Comparison of ENCODE assay signal across 22 cellular contexts in the genomic region with DNA sequence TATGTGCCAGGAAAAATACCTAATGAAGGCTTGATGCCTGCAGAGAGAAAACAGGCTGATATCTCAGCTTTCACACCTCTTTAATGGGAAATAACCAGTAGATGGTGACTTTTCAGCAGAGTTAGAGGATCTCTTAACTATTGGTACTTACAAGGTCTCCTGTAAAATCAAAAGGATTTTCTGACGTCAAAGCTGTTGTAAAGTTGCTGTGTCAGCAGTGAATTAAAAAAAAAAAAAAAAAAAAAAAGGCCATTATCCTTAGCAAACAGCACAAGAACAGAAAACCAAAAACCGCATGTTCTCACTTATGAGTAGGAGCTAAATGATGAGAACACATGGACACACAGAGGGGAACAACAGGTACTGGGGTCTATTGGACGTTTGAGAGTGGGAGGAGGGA.
DNase-seq lines count a peak whose midpoint lies in the region; ATAC-seq, FAIRE-seq and TF ChIP-seq lines count a peak whose summit lies in the region.
"Had no signal": no experiment of that assay in that cellular context is flagged by ENCODE, and none has a peak within 500 bp of the region (broad histone marks: within the 10 kb centered on the region; RNA-seq: fewer than 3 reads in every experiment).

No MANE protein-coding gene starts in this region.

- DNase-seq in A549 (ENCODE audit: low read depth in 1 of 2, low spot score in 1 of 2) (no peak), GM23338 (ENCODE audit: low spot score) (no peak), K562 (ENCODE audit: extremely low read depth in 1 of 4, low spot score in 3 of 4) (no peak), globus pallidus (ENCODE audit: low spot score) (no peak), NCI-H2107 treated with DMSO at 0.1 percent for 48 hours (lab: John Stamatoyannopoulos, UW; ENCODE audit: unreplicated experiment) (no peak)
- DNase-seq: 8988T; AML-193; Caco-2; Calu3; CD4-positive, alpha-beta T cell; CD8-positive, alpha-beta T cell; DMS79 treated with DMSO at 0.1 percent for 48 hours; GF-D8 had no signal

- H3K9me1 ChIP-seq in K562 (ENCODE audit: control insufficient read depth, insufficient read depth, low read length) = no peaks in the 10 kb centered on the region

- in situ Hi-C loops in K562 (cut with MboI) = no loop called here

- ATAC-seq in A549 (no peak), GM23338 (no peak), K562 (no peak), HG03039 (IDR thresholded peaks at IDR 0.05; ENCODE audit: unreplicated experiment) (no peak)
- ATAC-seq: CD8-positive, alpha-beta T cell had no signal

- no peaks in the 10 kb centered on the region for H3K9me3 Mint-ChIP-seq in GM23338
- H3K9me3 Mint-ChIP-seq: CD4-positive, alpha-beta T cell had no signal

- no peaks in the 10 kb centered on the region for H3F3A ChIP-seq in GM23338 (replicated peaks; ENCODE audit: low read depth)

- no peak overlapping the region for H3K4me3 ChIP-seq in A549
- no peak overlapping the region for H3K4me3 ChIP-seq in GM23338
- no peak overlapping the region for H3K4me3 ChIP-seq in K562
- H3K4me3 ChIP-seq: BLaER1 treated with 17β-estradiol and CSF1 and Interleukin-3, amounts not matched to agents 10 nM and 100 nM had no signal

- no peaks in the 10 kb centered on the region for H3K36me3 ChIP-seq in GM23338 (ENCODE audit: insufficient read depth)
- no peaks in the 10 kb centered on the region for H3K36me3 ChIP-seq in K562 (ENCODE audit: control insufficient read depth, insufficient read depth, low read length)
- H3K36me3 ChIP-seq: BLaER1 treated with 17β-estradiol and CSF1 and Interleukin-3, amounts not matched to agents 10 nM and 100 nM had no signal

- H3K79me2 ChIP-seq in GM23338 (replicated peaks; ENCODE audit: insufficient read depth) (no peaks in the 10 kb centered on the region), K562 (ENCODE audit: control insufficient read depth, insufficient read depth, low read length) (no peaks in the 10 kb centered on the region)

- H3K9me2 ChIP-seq in GM23338 (ENCODE audit: insufficient read depth) = no peaks in the 10 kb centered on the region

- TF ChIP-seq CTCF in A549 (IDR thresholded peaks at IDR 0.05) = no peak
- no peak for TF ChIP-seq CTCF in GM23338 (conservative IDR thresholded peaks at IDR 0.05; ENCODE audit: low read depth in 2 of 2)
- TF ChIP-seq CTCF in K562 (IDR thresholded peaks at IDR 0.05 in 2 of 3, conservative IDR thresholded peaks at IDR 0.05 in 1 of 3; ENCODE audit: insufficient read depth in 2 of 3, low read depth in 1 of 3, low read length in 3 of 3) = no peak

- no peak overlapping the region for H3K9ac ChIP-seq in K562 (ENCODE audit: insufficient read depth in 1 of 2, low read depth in 2 of 2, low read length in 2 of 2)
- H3K9ac ChIP-seq: BLaER1 treated with 17β-estradiol and CSF1 and Interleukin-3, amounts not matched to agents 10 nM and 100 nM had no signal

- CTCF ChIA-PET in A549 (lab: Yijun Ruan, JAX) = no interaction called here
- CTCF ChIA-PET in K562 (lab: Yijun Ruan, JAX; ENCODE audit: low intra/inter-chr PET ratio) = no interaction called here

- no peak for FAIRE-seq in A549 (lab: Jason Lieb, UNC)
- FAIRE-seq in K562 (lab: Jason Lieb, UNC) = no peak
- FAIRE-seq: A204.1, D721Med, G401.6, GM12891, GM19239 had no signal

- TF ChIP-seq EP300 in A549 (IDR thresholded peaks at IDR 0.05) = no peak
- TF ChIP-seq EP300 in K562 (IDR thresholded peaks at IDR 0.05; ENCODE audit: low read length) = no peak

- H3K4me1 ChIP-seq in A549 (no peaks in the 10 kb centered on the region), GM23338 (ENCODE audit: insufficient read depth) (no peaks in the 10 kb centered on the region), K562 (replicated peaks in 1 of 2; ENCODE audit: control insufficient read depth in 2 of 2, insufficient read depth in 2 of 2, low read length in 2 of 2) (no peaks in the 10 kb centered on the region)
- H3K4me1 ChIP-seq: BLaER1 treated with 17β-estradiol and CSF1 and Interleukin-3, amounts not matched to agents 10 nM and 100 nM; Caco-2 had no signal

- no peaks in the 10 kb centered on the region; the same call in 1 of the 3 replicates for H3K4me1 Mint-ChIP-seq in GM23338
- H3K4me1 Mint-ChIP-seq: B cell had no signal

- intact Hi-C loops in K562 (cut with micrococcal nuclease) = no loop called here

- H3K27me3 Mint-ChIP-seq in GM23338 (ENCODE audit: insufficient read depth, low read depth, poor library complexity) = no peaks in the 10 kb centered on the region
- H3K27me3 Mint-ChIP-seq: B cell; CD4-positive, alpha-beta T cell had no signal

- 8% methylated on average over 3 of the region's 3 CpGs for WGBS in A549 (ENCODE audit: missing lambda C conversion rate)
- 0% methylated on average over 3 of the region's 3 CpGs for WGBS in K562 (ENCODE audit: insufficient coverage, low coverage, missing lambda C conversion rate)

- no peak overlapping the region for H3K4me3 Mint-ChIP-seq in GM23338
- H3K4me3 Mint-ChIP-seq: B cell; CD4-positive, alpha-beta T cell; CD8-positive, alpha-beta T cell had no signal

- BruUV-seq in K562 (replicated peaks; lab: Mats Ljungman, UMichigan) = no TSS peak

- no peak overlapping the region for H3K27ac ChIP-seq in A549
- no peak overlapping the region for H3K27ac ChIP-seq in GM23338 (ENCODE audit: low read depth)
- no peak overlapping the region for H3K27ac ChIP-seq in K562 (ENCODE audit: extremely low read depth, low read depth, low read length)
- H3K27ac ChIP-seq: BLaER1 treated with 17β-estradiol and CSF1 and Interleukin-3, amounts not matched to agents 10 nM and 100 nM; C4-2B had no signal

- TF ChIP-seq RAD21 in A549 (conservative IDR thresholded peaks at IDR 0.05 in 1 of 2, IDR thresholded peaks at IDR 0.05 in 1 of 2) (no peak), K562 (CRISPR knock-in tag; conservative IDR thresholded peaks at IDR 0.05 in 1 of 2, IDR thresholded peaks at IDR 0.05 in 1 of 2) (no peak)

- no peak overlapping the region for H3K27ac Mint-ChIP-seq in GM23338
- H3K27ac Mint-ChIP-seq: B cell; CD4-positive, alpha-beta T cell; CD8-positive, alpha-beta T cell had no signal

- POLR2A ChIA-PET in A549 (lab: Yijun Ruan, JAX) = no interaction called here
- POLR2A ChIA-PET in K562 (lab: Yijun Ruan, JAX) = no interaction called here

- H2AFZ ChIP-seq in GM23338 (peak overlapping the region; percentile 50; the same call in 1 of the 2 replicates), K562 (ENCODE audit: low read depth, low read length) (no peak overlapping the region)

- TF ChIP-seq POLR2A in A549 (IDR thresholded peaks at IDR 0.05; ENCODE audit: low read length) (no peak), K562 (conservative IDR thresholded peaks at IDR 0.05) (no peak)

- no peaks in the 10 kb centered on the region for H3K9me3 ChIP-seq in A549
- H3K9me3 ChIP-seq in K562 (replicated peaks; ENCODE audit: control insufficient read depth, insufficient read depth, low read depth, low read length) = no peaks in the 10 kb centered on the region
- H3K9me3 ChIP-seq: BLaER1 treated with 17β-estradiol and CSF1 and Interleukin-3, amounts not matched to agents 10 nM and 100 nM; Caco-2 had no signal

- H4K20me1 ChIP-seq in GM23338 (replicated peaks; ENCODE audit: insufficient read depth) (no peaks in the 10 kb centered on the region), K562 (replicated peaks; ENCODE audit: control insufficient read depth, insufficient read depth, low read length) (no peaks in the 10 kb centered on the region)
- H4K20me1 ChIP-seq: BLaER1 treated with 17β-estradiol and CSF1 and Interleukin-3, amounts not matched to agents 10 nM and 100 nM had no signal

- no peaks in the 10 kb centered on the region for H3K27me3 ChIP-seq in GM23338 (ENCODE audit: insufficient read depth)
- H3K27me3 ChIP-seq in K562 (ENCODE audit: control insufficient read depth in 2 of 2, insufficient read depth in 2 of 2, low read length in 2 of 2) = no peaks in the 10 kb centered on the region
- H3K27me3 ChIP-seq: BLaER1 treated with 17β-estradiol and CSF1 and Interleukin-3, amounts not matched to agents 10 nM and 100 nM had no signal

- H3K36me3 Mint-ChIP-seq in GM23338 (ENCODE audit: low read depth) = no peaks in the 10 kb centered on the region
- H3K36me3 Mint-ChIP-seq: CD8-positive, alpha-beta T cell had no signal

- H3K4me2 ChIP-seq in A549 (no peak overlapping the region), GM23338 (no peak overlapping the region), K562 (ENCODE audit: insufficient read depth, low read length) (no peak overlapping the region)
- H3K4me2 ChIP-seq: BLaER1 treated with 17β-estradiol and CSF1 and Interleukin-3, amounts not matched to agents 10 nM and 100 nM had no signal

TF ChIP-seq in A549, 52 proteins besides CTCF, POLR2A, EP300 and RAD21:
- TF ChIP-seq MAFK (IDR thresholded peaks at IDR 0.05; ENCODE audit: partially characterized antibody) = peak; percentile 33
- TF ChIP-seq, protein P1, sequence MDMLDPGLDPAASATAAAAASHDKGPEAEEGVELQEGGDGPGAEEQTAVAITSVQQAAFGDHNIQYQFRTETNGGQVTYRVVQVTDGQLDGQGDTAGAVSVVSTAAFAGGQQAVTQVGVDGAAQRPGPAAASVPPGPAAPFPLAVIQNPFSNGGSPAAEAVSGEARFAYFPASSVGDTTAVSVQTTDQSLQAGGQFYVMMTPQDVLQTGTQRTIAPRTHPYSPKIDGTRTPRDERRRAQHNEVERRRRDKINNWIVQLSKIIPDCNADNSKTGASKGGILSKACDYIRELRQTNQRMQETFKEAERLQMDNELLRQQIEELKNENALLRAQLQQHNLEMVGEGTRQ (IDR thresholded peaks at IDR 0.05) = no peak
- TF ChIP-seq KDM1A (IDR thresholded peaks at IDR 0.05; ENCODE audit: low read depth) = no peak
TF ChIP-seq in A549: peak in this region for 1.

TF ChIP-seq in GM23338, 12 proteins besides CTCF, POLR2A, EP300 and RAD21 (continues in another document):
- TF ChIP-seq EZH2 (IDR thresholded peaks at IDR 0.05; ENCODE audit: low read depth, unreplicated experiment) = no peak
- TF ChIP-seq ZNF331 (CRISPR knock-in tag; IDR thresholded peaks at IDR 0.05; ENCODE audit: low read depth) = no peak

TF ChIP-seq in K562, 482 proteins besides CTCF, POLR2A, EP300 and RAD21:
- TF ChIP-seq MAFG (tag; conservative IDR thresholded peaks at IDR 0.05) = peak; percentile 31; the same call in 1 of the 2 replicates
- TF ChIP-seq, protein P2, sequence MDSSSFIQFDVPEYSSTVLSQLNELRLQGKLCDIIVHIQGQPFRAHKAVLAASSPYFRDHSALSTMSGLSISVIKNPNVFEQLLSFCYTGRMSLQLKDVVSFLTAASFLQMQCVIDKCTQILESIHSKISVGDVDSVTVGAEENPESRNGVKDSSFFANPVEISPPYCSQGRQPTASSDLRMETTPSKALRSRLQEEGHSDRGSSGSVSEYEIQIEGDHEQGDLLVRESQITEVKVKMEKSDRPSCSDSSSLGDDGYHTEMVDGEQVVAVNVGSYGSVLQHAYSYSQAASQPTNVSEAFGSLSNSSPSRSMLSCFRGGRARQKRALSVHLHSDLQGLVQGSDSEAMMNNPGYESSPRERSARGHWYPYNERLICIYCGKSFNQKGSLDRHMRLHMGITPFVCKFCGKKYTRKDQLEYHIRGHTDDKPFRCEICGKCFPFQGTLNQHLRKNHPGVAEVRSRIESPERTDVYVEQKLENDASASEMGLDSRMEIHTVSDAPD (CRISPR knock-in tag; IDR thresholded peaks at IDR 0.05) = no peak
- peak; percentile 22; the same call in 1 of the 2 replicates for TF ChIP-seq ZNF316 (IDR thresholded peaks at IDR 0.05)
